28 cellular contexts compared by ENCODE assay signal in the genomic region with DNA sequence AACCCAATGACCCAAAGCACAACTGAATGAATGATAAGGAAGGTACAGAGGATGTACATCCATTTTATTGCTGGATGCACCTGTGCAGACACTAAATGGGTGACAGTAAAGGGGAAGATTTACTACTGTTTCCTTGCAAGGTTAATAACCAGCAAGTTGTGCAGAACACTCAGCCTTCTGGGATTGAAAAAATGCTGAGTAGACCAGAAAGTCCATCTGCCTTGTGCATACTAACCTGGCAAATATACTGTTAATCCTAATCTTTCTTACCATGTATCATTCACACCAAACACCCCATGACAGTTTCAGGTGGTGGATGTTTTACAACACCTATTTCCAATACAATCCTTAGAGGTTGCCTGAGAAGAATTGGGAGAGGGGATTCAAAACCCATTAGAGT.
"Had no signal": no experiment of that assay in that cellular context is flagged by ENCODE, and none has a peak within 500 bp of the region (broad histone marks: within the 10 kb centered on the region; RNA-seq: fewer than 3 reads in every experiment).

No MANE protein-coding gene starts in this region.

- H3K79me2 ChIP-seq: parathyroid adenoma had no signal

- H3K9ac ChIP-seq: neural progenitor cell, parathyroid adenoma had no signal

- H3K27ac ChIP-seq: neural progenitor cell, ovary, parathyroid adenoma, psoas muscle, skin epidermis, spleen, suprapubic skin, testis, tibial artery, transverse colon, upper lobe of right lung, uterus had no signal

- H3K9me3 ChIP-seq: ovary, psoas muscle, testis, tibial artery, transverse colon, uterus had no signal

- H2AFZ ChIP-seq: neural progenitor cell, parathyroid adenoma had no signal

- DNase-seq: natural killer cell; occipital lobe; ovary; posterior cingulate gyrus; psoas muscle; right cardiac atrium; spleen; stimulated activated CD4-positive, alpha-beta T cell treated with anti-CD3 and anti-CD28 coated beads, Interleukin-12 subunit alpha, Interleukin-12 subunit beta, amount 100 ng/mL, for 4 hours; stimulated activated CD4-positive, alpha-beta T cell treated with anti-CD3 and anti-CD28 coated beads, Interleukin-1b, Interleukin-23, amount 100 ng/mL, for 48 hours; stimulated activated CD4-positive, alpha-beta T cell treated with anti-CD3 and anti-CD28 coated beads, Interleukin-4, amount 100 ng/mL, for 1 hour; stimulated activated CD4-positive, alpha-beta T cell treated with anti-CD3 and anti-CD28 coated beads, Interleukin-4, amount 100 ng/mL, for 4 hours; stimulated activated CD8-positive, alpha-beta memory T cell treated with anti-CD3 and anti-CD28 coated beads, Interleukin-4, amount 100 ng/mL, for 48 hours; stimulated activated naive CD4-positive, alpha-beta T cell; stimulated activated naive CD8-positive, alpha-beta T cell treated with anti-CD3 and anti-CD28 coated beads, Interleukin-15, amount 100 ng/mL, for 72 hours; stimulated activated naive CD8-positive, alpha-beta T cell treated with anti-CD3 and anti-CD28 coated beads, Interleukin-15, Interleukin-2, amounts not matched to agents 100 U/mL and 50 U/mL, for 24 hours; substantia nigra; testis; tibial artery; transverse colon; upper lobe of right lung; uterus had no signal

- H3K27me3 ChIP-seq: neural progenitor cell, ovary, spleen, suprapubic skin, testis, tibial artery, transverse colon, upper lobe of right lung, uterus had no signal

- ATAC-seq: natural killer cell; psoas muscle; right cardiac atrium; sciatic nerve; stimulated activated memory B cell treated with anti-CD40 and anti-IgM and Interleukin-4, amounts not matched to agents 10 μg/mL and 1 μg/mL and 100 μg/mL, for 72 hours; stimulated activated naive CD8-positive, alpha-beta T cell treated with anti-CD3 and anti-CD28 coated beads, Interleukin-15, amount 100 ng/mL, for 72 hours; stimulated activated naive CD8-positive, alpha-beta T cell treated with anti-CD3 and anti-CD28 coated beads, Interleukin-15, Interleukin-2, amounts not matched to agents 100 U/mL and 50 U/mL, for 24 hours; upper lobe of right lung had no signal

- H3K4me1 ChIP-seq: neural progenitor cell, parathyroid adenoma, psoas muscle, spleen, suprapubic skin, testis, tibial artery, transverse colon, upper lobe of right lung, uterus had no signal

- H3K36me3 ChIP-seq: neural progenitor cell, ovary, spleen, suprapubic skin, tibial artery, transverse colon, upper lobe of right lung, uterus had no signal

- H3K4me2 ChIP-seq: neural progenitor cell, smooth muscle cell had no signal

- H3K4me3 ChIP-seq: neural progenitor cell, ovary, psoas muscle, skin epidermis, smooth muscle cell, spleen, suprapubic skin, testis, tibial artery, transverse colon, upper lobe of right lung, uterus had no signal
